ENCODE assay signal across 2 cellular contexts in genomic region chr11:128709402-128709801, GRCh38.
TF ChIP-seq lines count a peak whose summit lies in the region.

No MANE protein-coding gene starts in this region.

TF ChIP-seq in IMR-90, 13 proteins besides CTCF, POLR2A, EP300 and RAD21:
- no peak for TF ChIP-seq ELK1 (IDR thresholded peaks at IDR 0.05; ENCODE audit: borderline replicate concordance, low read depth, low read length)
- TF ChIP-seq MXI1 (IDR thresholded peaks at IDR 0.05; ENCODE audit: borderline replicate concordance, low read depth, low read length), result 0 out of 2 replicates have a peak, but pooled peaks have one; percentile 13
- TF ChIP-seq CEBPB (IDR thresholded peaks at IDR 0.05; ENCODE audit: low read depth, low read length), result peak; percentile 91
- TF ChIP-seq SMC3 (IDR thresholded peaks at IDR 0.05; ENCODE audit: low read depth, low read length), result no peak
- no peak for TF ChIP-seq NFE2L2 (IDR thresholded peaks at IDR 0.05; ENCODE audit: low read depth, low read length)
- peak; percentile 69; the same call in 1 of the 2 replicates for TF ChIP-seq BHLHE40 (IDR thresholded peaks at IDR 0.05; ENCODE audit: low read depth, low read length)
- no peak for TF ChIP-seq RFX5 (IDR thresholded peaks at IDR 0.05; ENCODE audit: low read depth, low read length)
- no peak for TF ChIP-seq RCOR1 (IDR thresholded peaks at IDR 0.05; ENCODE audit: insufficient replicate concordance, low read length)
- TF ChIP-seq USF2 (IDR thresholded peaks at IDR 0.05; ENCODE audit: low read depth, low read length), result no peak
- no peak for TF ChIP-seq CHD1 (IDR thresholded peaks at IDR 0.05; ENCODE audit: low read depth, low read length)
- TF ChIP-seq MAFK (IDR thresholded peaks at IDR 0.05; ENCODE audit: low read depth, low read length), result 0 out of 2 replicates have a peak, but pooled peaks have one; percentile 32
- peak; percentile 84 for TF ChIP-seq FOS (IDR thresholded peaks at IDR 0.05; ENCODE audit: low read depth, low read length)
- TF ChIP-seq MAZ (IDR thresholded peaks at IDR 0.05; ENCODE audit: borderline replicate concordance, low read depth, low read length), result peak; percentile 32; the same call in 1 of the 2 replicates

TF ChIP-seq in endothelial cell of umbilical vein, 7 proteins besides CTCF, POLR2A, EP300 and RAD21:
- TF ChIP-seq JUN (IDR thresholded peaks at IDR 0.05; ENCODE audit: borderline replicate concordance, insufficient read depth, insufficient read length, low read depth) (peak; percentile 99), FOS (IDR thresholded peaks at IDR 0.05; ENCODE audit: borderline replicate concordance, insufficient read depth, low read length) (peak; percentile 96), MAX (IDR thresholded peaks at IDR 0.05; ENCODE audit: insufficient read depth, insufficient read length) (no peak), POLR2AphosphoS5 (IDR thresholded peaks at IDR 0.05; ENCODE audit: insufficient read depth, low read depth, low read length) (peak; percentile 97), MYC (IDR thresholded peaks at IDR 0.05; ENCODE audit: low read depth, low read length) (peak; percentile 26), GATA2 (IDR thresholded peaks at IDR 0.05; ENCODE audit: insufficient read depth, insufficient read length, low read depth, low read length) (peak; percentile 98), EZH2 (IDR thresholded peaks at IDR 0.05; ENCODE audit: borderline replicate concordance, low read depth, low read length, severe bottlenecking) (no peak)
